1 cellular context compared by ENCODE assay signal in genomic region chr2:197453914-197454398, GRCh38.
A peak's percentile ranks its signal among the peaks of the same experiment; 100 is the strongest.
TF ChIP-seq lines count a peak whose summit lies in the region.

No MANE protein-coding gene starts in this region.

TF ChIP-seq in HepG2, 621 proteins besides CTCF, POLR2A, EP300 and RAD21 (continues in another document):
- TF ChIP-seq ZNF747 (CRISPR knock-in tag; IDR thresholded peaks at IDR 0.05; ENCODE audit: borderline replicate concordance) (peak; percentile 88), GATA4 (IDR thresholded peaks at IDR 0.05; ENCODE audit: borderline replicate concordance, low read depth) (peak; percentile 10; the same call in 1 of the 2 replicates), ELF1 (CRISPR knock-in tag; IDR thresholded peaks at IDR 0.05) (peak; percentile 23; the same call in 1 of the 2 replicates), ZBTB20 (CRISPR knock-in tag; IDR thresholded peaks at IDR 0.05; ENCODE audit: borderline replicate concordance, low read depth) (peak; percentile 61; the same call in 1 of the 2 replicates), GATAD1 (CRISPR knock-in tag; IDR thresholded peaks at IDR 0.05) (peak; percentile 45; the same call in 1 of the 2 replicates), SIX1 (CRISPR knock-in tag; IDR thresholded peaks at IDR 0.05; ENCODE audit: borderline replicate concordance) (no peak; the same call in 1 of the 2 replicates), ZKSCAN5 (CRISPR knock-in tag; IDR thresholded peaks at IDR 0.05) (0 out of 2 replicates have a peak, but pooled peaks have one; percentile 66), ZNF7 (CRISPR knock-in tag; IDR thresholded peaks at IDR 0.05) (0 out of 2 replicates have a peak, but pooled peaks have one; percentile 2), ZEB1 (IDR thresholded peaks at IDR 0.05; ENCODE audit: insufficient replicate concordance, low read depth) (peak; percentile 23), HDAC1 (CRISPR knock-in tag; IDR thresholded peaks at IDR 0.05) (0 out of 2 replicates have a peak, but pooled peaks have one; percentile 46), HNF4G (IDR thresholded peaks at IDR 0.05; ENCODE audit: borderline replicate concordance, low read depth, low read length) (0 out of 2 replicates have a peak, but pooled peaks have one; percentile 20), HNF4G (CRISPR knock-in tag; IDR thresholded peaks at IDR 0.05; ENCODE audit: borderline replicate concordance, low read depth) (no peak), ZNF44 (CRISPR knock-in tag; IDR thresholded peaks at IDR 0.05) (0 out of 2 replicates have a peak, but pooled peaks have one; percentile 7), ZNF772 (CRISPR knock-in tag; IDR thresholded peaks at IDR 0.05) (peak; percentile 39; the same call in 1 of the 2 replicates), ZNF569 (CRISPR knock-in tag; IDR thresholded peaks at IDR 0.05; ENCODE audit: borderline replicate concordance) (0 out of 2 replicates have a peak, but pooled peaks have one; percentile 66), HOXD1 (CRISPR knock-in tag; IDR thresholded peaks at IDR 0.05) (peak; percentile 10; the same call in 1 of the 2 replicates), CREBL2 (CRISPR knock-in tag; IDR thresholded peaks at IDR 0.05; ENCODE audit: borderline replicate concordance) (no peak), PLSCR1 (CRISPR knock-in tag; IDR thresholded peaks at IDR 0.05; ENCODE audit: borderline replicate concordance) (no peak), NFIC (IDR thresholded peaks at IDR 0.05; ENCODE audit: low read length) (0 out of 2 replicates have a peak, but pooled peaks have one; percentile 8), ZNF335 (CRISPR knock-in tag; IDR thresholded peaks at IDR 0.05) (peak; percentile 23; the same call in 1 of the 2 replicates), ZBTB7B (CRISPR knock-in tag; IDR thresholded peaks at IDR 0.05) (0 out of 2 replicates have a peak, but pooled peaks have one; percentile 52), NCOA1 (CRISPR knock-in tag; IDR thresholded peaks at IDR 0.05) (0 out of 2 replicates have a peak, but pooled peaks have one; percentile 45), GATAD2A (CRISPR knock-in tag; IDR thresholded peaks at IDR 0.05) (peak; percentile 29; the same call in 1 of the 2 replicates), ZNF570 (CRISPR knock-in tag; IDR thresholded peaks at IDR 0.05; ENCODE audit: borderline replicate concordance) (no peak), ZNF253 (CRISPR knock-in tag; IDR thresholded peaks at IDR 0.05; ENCODE audit: borderline replicate concordance) (no peak), TAF1 (CRISPR knock-in tag; IDR thresholded peaks at IDR 0.05) (peak; percentile 24), TBP (CRISPR knock-in tag; IDR thresholded peaks at IDR 0.05) (no peak), AKNA (CRISPR knock-in tag; IDR thresholded peaks at IDR 0.05; ENCODE audit: borderline replicate concordance) (no peak), ZNF276 (CRISPR knock-in tag; IDR thresholded peaks at IDR 0.05; ENCODE audit: low read depth) (peak; percentile 2; the same call in 1 of the 2 replicates), ZNF607 (CRISPR knock-in tag; IDR thresholded peaks at IDR 0.05; ENCODE audit: borderline replicate concordance) (0 out of 2 replicates have a peak, but pooled peaks have one; percentile 9), DNMT3B (CRISPR knock-in tag; conservative IDR thresholded peaks at IDR 0.05) (no peak; the same call in 1 of the 2 replicates), MEF2D (CRISPR knock-in tag; IDR thresholded peaks at IDR 0.05) (peak; percentile 36; the same call in 1 of the 2 replicates), RELA (CRISPR knock-in tag; IDR thresholded peaks at IDR 0.05) (no peak), ZNF564 (CRISPR knock-in tag; IDR thresholded peaks at IDR 0.05) (0 out of 2 replicates have a peak, but pooled peaks have one; percentile 58), MED1 (CRISPR knock-in tag; IDR thresholded peaks at IDR 0.05) (0 out of 2 replicates have a peak, but pooled peaks have one; percentile 32), PHF20 (CRISPR knock-in tag; IDR thresholded peaks at IDR 0.05) (no peak), RFX5 (IDR thresholded peaks at IDR 0.05; ENCODE audit: low read depth, low read length) (peak; percentile 57), ZMYM3 (CRISPR knock-in tag; IDR thresholded peaks at IDR 0.05) (peak; percentile 26; the same call in 1 of the 2 replicates), LCORL (IDR thresholded peaks at IDR 0.05) (no peak), LCORL (CRISPR knock-in tag; IDR thresholded peaks at IDR 0.05) (peak; percentile 89; the same call in 1 of the 2 replicates), FOXA3 (CRISPR knock-in tag; IDR thresholded peaks at IDR 0.05) (peak; percentile 62), CBFB (CRISPR knock-in tag; IDR thresholded peaks at IDR 0.05) (0 out of 2 replicates have a peak, but pooled peaks have one; percentile 7), THAP9 (CRISPR knock-in tag; IDR thresholded peaks at IDR 0.05; ENCODE audit: borderline replicate concordance) (no peak), CHD2 (IDR thresholded peaks at IDR 0.05; ENCODE audit: low read depth, low read length) (no peak)
- TF ChIP-seq, protein P1, sequence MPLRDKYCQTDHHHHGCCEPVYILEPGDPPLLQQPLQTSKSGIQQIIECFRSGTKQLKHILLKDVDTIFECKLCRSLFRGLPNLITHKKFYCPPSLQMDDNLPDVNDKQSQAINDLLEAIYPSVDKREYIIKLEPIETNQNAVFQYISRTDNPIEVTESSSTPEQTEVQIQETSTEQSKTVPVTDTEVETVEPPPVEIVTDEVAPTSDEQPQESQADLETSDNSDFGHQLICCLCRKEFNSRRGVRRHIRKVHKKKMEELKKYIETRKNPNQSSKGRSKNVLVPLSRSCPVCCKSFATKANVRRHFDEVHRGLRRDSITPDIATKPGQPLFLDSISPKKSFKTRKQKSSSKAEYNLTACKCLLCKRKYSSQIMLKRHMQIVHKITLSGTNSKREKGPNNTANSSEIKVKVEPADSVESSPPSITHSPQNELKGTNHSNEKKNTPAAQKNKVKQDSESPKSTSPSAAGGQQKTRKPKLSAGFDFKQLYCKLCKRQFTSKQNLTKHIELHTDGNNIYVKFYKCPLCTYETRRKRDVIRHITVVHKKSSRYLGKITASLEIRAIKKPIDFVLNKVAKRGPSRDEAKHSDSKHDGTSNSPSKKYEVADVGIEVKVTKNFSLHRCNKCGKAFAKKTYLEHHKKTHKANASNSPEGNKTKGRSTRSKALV (CRISPR knock-in tag; IDR thresholded peaks at IDR 0.05), result 0 out of 2 replicates have a peak, but pooled peaks have one; percentile 22
- TF ChIP-seq, protein P2, sequence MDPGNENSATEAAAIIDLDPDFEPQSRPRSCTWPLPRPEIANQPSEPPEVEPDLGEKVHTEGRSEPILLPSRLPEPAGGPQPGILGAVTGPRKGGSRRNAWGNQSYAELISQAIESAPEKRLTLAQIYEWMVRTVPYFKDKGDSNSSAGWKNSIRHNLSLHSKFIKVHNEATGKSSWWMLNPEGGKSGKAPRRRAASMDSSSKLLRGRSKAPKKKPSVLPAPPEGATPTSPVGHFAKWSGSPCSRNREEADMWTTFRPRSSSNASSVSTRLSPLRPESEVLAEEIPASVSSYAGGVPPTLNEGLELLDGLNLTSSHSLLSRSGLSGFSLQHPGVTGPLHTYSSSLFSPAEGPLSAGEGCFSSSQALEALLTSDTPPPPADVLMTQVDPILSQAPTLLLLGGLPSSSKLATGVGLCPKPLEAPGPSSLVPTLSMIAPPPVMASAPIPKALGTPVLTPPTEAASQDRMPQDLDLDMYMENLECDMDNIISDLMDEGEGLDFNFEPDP (CRISPR knock-in tag; conservative IDR thresholded peaks at IDR 0.05), result no peak
- TF ChIP-seq, protein P3, sequence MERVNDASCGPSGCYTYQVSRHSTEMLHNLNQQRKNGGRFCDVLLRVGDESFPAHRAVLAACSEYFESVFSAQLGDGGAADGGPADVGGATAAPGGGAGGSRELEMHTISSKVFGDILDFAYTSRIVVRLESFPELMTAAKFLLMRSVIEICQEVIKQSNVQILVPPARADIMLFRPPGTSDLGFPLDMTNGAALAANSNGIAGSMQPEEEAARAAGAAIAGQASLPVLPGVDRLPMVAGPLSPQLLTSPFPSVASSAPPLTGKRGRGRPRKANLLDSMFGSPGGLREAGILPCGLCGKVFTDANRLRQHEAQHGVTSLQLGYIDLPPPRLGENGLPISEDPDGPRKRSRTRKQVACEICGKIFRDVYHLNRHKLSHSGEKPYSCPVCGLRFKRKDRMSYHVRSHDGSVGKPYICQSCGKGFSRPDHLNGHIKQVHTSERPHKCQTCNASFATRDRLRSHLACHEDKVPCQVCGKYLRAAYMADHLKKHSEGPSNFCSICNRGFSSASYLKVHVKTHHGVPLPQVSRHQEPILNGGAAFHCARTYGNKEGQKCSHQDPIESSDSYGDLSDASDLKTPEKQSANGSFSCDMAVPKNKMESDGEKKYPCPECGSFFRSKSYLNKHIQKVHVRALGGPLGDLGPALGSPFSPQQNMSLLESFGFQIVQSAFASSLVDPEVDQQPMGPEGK (CRISPR knock-in tag; IDR thresholded peaks at IDR 0.05), result peak; percentile 14
